ENCODE assay signal across 11 cellular contexts in the genomic region with DNA sequence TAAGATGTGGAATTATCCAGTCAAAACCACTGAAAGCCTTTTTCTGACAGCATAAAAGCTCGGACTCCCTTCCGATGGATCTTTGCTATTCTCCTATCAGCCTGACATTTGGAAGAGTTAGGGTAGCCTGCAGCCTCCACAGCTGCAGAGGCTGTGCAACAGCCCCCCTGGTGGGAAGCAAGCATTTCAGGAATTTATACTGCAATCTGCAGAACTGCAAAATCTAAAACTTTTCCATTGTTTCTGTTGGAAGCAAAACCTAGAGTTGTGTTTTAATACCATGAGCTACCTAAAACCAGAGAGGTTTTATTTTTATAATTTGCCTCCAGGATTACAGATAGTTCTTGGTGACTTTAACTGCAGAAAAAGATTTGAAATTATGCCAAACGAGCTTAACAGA.
DNase-seq lines count a peak whose midpoint lies in the region; ATAC-seq and TF ChIP-seq lines count a peak whose summit lies in the region.
"Had no signal": no experiment of that assay in that cellular context is flagged by ENCODE, and none has a peak within 500 bp of the region (broad histone marks: within the 10 kb centered on the region; RNA-seq: fewer than 3 reads in every experiment).

No MANE protein-coding gene starts in this region.

- H3K4me3 ChIP-seq in fibroblast of lung (replicated peaks in 1 of 4; ENCODE audit: control extremely low read depth in 1 of 4, insufficient read depth in 1 of 4, low read depth in 3 of 4, low read length in 4 of 4): no peak overlapping the region
- no peak overlapping the region for H3K4me3 ChIP-seq in effector memory CD4-positive, alpha-beta T cell (ENCODE audit: insufficient read depth, low read depth, low read length, poor library complexity, severe bottlenecking)
- H3K4me3 ChIP-seq: esophagus muscularis mucosa had no signal

- ATAC-seq in omental fat pad (ENCODE audit: low FRiP score) (no peak), HG02970 (IDR thresholded peaks at IDR 0.05; ENCODE audit: low FRiP score, unreplicated experiment) (no peak)

- H3K9me3 Mint-ChIP-seq in neural crest cell: no peaks in the 10 kb centered on the region
- H3K9me3 Mint-ChIP-seq: central memory CD8-positive, alpha-beta T cell had no signal

- no peaks in the 10 kb centered on the region for H3K36me3 ChIP-seq in fibroblast of lung (ENCODE audit: control insufficient read depth, insufficient read depth, low read length)
- no peaks in the 10 kb centered on the region for H3K36me3 ChIP-seq in effector memory CD4-positive, alpha-beta T cell (ENCODE audit: control insufficient read depth, insufficient read depth, low read length)

- no peaks in the 10 kb centered on the region for H3K9me3 ChIP-seq in fibroblast of lung (ENCODE audit: control insufficient read depth, insufficient read depth, low read depth, low read length)
- H3K9me3 ChIP-seq in effector memory CD4-positive, alpha-beta T cell (ENCODE audit: control insufficient read depth, low read length): no peaks in the 10 kb centered on the region
- H3K9me3 ChIP-seq: esophagus muscularis mucosa had no signal

- H3K79me2 ChIP-seq in fibroblast of lung (ENCODE audit: control insufficient read depth, insufficient read depth, low read length): peaks cover 88% of the 10 kb centered on the region

- no peak overlapping the region for H3K9ac ChIP-seq in fibroblast of lung (ENCODE audit: insufficient read depth, low read length)

- DNase-seq in AG20443 (ENCODE audit: low spot score) (peak; percentile 27), LHCN-M2 (ENCODE audit: low read depth) (peak; percentile 36), fibroblast of lung (ENCODE audit: low read depth in 2 of 2) (peak in 1 of 2 donors; percentile 70), neural crest cell (ENCODE audit: low read depth, low spot score) (no peak), epidermal melanocyte (ENCODE audit: insufficient read length, low spot score) (no peak), omental fat pad (ENCODE audit: low spot score) (no peak)
- DNase-seq in effector memory CD4-positive, alpha-beta T cell: no peak
- DNase-seq: NCI-H2171 treated with DMSO at 0.1 percent for 48 hours had no signal

- no peak overlapping the region for H3K27ac Mint-ChIP-seq in neural crest cell (ENCODE audit: unreplicated experiment)

- H3K27ac ChIP-seq in fibroblast of lung (ENCODE audit: insufficient read depth, low read length): no peak overlapping the region
- no peak overlapping the region for H3K27ac ChIP-seq in effector memory CD4-positive, alpha-beta T cell (ENCODE audit: insufficient read depth, low read length, poor library complexity, severe bottlenecking)
- H3K27ac ChIP-seq: esophagus muscularis mucosa had no signal

- no peaks in the 10 kb centered on the region for H4K20me1 ChIP-seq in fibroblast of lung (ENCODE audit: control insufficient read depth, extremely low read depth, insufficient read depth, low read length)

- H2AFZ ChIP-seq in fibroblast of lung (ENCODE audit: low read length): no peak overlapping the region

- H3K36me3 Mint-ChIP-seq in neural crest cell (ENCODE audit: low read depth): peaks cover 4% of the 10 kb centered on the region

- H3K4me3 Mint-ChIP-seq in neural crest cell: no peak overlapping the region

- H3K4me2 ChIP-seq in fibroblast of lung (ENCODE audit: extremely low read depth, insufficient read depth, low read length): peak overlapping the region; percentile 8

- H3K4me1 Mint-ChIP-seq in neural crest cell: peaks cover 48% of the 10 kb centered on the region

- H3K27me3 ChIP-seq in fibroblast of lung (ENCODE audit: control insufficient read depth, insufficient read depth, low read length): no peaks in the 10 kb centered on the region
- H3K27me3 ChIP-seq in effector memory CD4-positive, alpha-beta T cell (replicated peaks; ENCODE audit: control insufficient read depth, insufficient read depth, low read length, poor library complexity, severe bottlenecking): no peaks in the 10 kb centered on the region
- H3K27me3 ChIP-seq: esophagus muscularis mucosa had no signal

- TF ChIP-seq CTCF in fibroblast of lung (conservative IDR thresholded peaks at IDR 0.05 in 1 of 2, IDR thresholded peaks at IDR 0.05 in 1 of 2; ENCODE audit: low read depth in 1 of 2, low read length in 2 of 2): peak in 1 of 2 donors; percentile 5
- TF ChIP-seq CTCF in neural crest cell (conservative IDR thresholded peaks at IDR 0.05): peak; percentile 15
- TF ChIP-seq CTCF in omental fat pad (IDR thresholded peaks at IDR 0.05): no peak

- H3K4me1 ChIP-seq in fibroblast of lung (ENCODE audit: control insufficient read depth, extremely low read depth, insufficient read depth, low read length): peaks cover 12% of the 10 kb centered on the region
- H3K4me1 ChIP-seq in effector memory CD4-positive, alpha-beta T cell (ENCODE audit: control insufficient read depth, insufficient read depth, low read length, poor library complexity, severe bottlenecking): peaks cover 16% of the 10 kb centered on the region

- no peaks in the 10 kb centered on the region for H3K27me3 Mint-ChIP-seq in neural crest cell (ENCODE audit: low read depth)
- H3K27me3 Mint-ChIP-seq: central memory CD8-positive, alpha-beta T cell had no signal

Comparison
In these comparisons a context has a peak if more than half of its experiments do, and no peak if none do; other contexts are left out.
1. DNase-seq: peak in AG20443 (single experiment) and LHCN-M2 (single experiment); none in neural crest cell (single experiment), epidermal melanocyte (single experiment), omental fat pad (single experiment) and effector memory CD4-positive, alpha-beta T cell (0 of 3).